ENCODE assay signal across 1 cellular context in the genomic region with DNA sequence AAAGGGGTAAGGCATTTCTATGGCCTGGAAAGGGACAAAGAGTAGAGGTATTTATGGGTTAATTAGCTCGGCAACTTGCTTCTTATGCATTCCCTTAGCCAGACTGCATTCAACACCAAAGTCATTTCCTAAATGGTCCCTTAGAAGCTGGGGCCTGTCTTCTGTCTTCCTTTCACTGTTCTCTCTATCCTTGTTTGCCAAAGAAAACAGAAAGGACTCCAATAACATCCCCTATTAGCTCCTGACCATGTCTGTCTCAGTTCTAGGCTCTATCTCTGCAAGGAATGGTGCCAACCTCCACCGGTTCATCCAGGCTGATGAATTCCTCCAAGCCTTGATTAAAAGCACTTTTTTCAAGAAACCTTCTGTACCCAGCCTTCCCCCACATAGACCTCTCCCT.
TF ChIP-seq lines count a peak whose summit lies in the region.

No MANE protein-coding gene starts in this region.

TF ChIP-seq in GM23338, 12 proteins besides CTCF, POLR2A, EP300 and RAD21 (continued from another document):
- TF ChIP-seq, protein P1, sequence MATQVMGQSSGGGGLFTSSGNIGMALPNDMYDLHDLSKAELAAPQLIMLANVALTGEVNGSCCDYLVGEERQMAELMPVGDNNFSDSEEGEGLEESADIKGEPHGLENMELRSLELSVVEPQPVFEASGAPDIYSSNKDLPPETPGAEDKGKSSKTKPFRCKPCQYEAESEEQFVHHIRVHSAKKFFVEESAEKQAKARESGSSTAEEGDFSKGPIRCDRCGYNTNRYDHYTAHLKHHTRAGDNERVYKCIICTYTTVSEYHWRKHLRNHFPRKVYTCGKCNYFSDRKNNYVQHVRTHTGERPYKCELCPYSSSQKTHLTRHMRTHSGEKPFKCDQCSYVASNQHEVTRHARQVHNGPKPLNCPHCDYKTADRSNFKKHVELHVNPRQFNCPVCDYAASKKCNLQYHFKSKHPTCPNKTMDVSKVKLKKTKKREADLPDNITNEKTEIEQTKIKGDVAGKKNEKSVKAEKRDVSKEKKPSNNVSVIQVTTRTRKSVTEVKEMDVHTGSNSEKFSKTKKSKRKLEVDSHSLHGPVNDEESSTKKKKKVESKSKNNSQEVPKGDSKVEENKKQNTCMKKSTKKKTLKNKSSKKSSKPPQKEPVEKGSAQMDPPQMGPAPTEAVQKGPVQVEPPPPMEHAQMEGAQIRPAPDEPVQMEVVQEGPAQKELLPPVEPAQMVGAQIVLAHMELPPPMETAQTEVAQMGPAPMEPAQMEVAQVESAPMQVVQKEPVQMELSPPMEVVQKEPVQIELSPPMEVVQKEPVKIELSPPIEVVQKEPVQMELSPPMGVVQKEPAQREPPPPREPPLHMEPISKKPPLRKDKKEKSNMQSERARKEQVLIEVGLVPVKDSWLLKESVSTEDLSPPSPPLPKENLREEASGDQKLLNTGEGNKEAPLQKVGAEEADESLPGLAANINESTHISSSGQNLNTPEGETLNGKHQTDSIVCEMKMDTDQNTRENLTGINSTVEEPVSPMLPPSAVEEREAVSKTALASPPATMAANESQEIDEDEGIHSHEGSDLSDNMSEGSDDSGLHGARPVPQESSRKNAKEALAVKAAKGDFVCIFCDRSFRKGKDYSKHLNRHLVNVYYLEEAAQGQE (IDR thresholded peaks at IDR 0.05; ENCODE audit: unreplicated experiment), result no peak
- TF ChIP-seq, protein P2, sequence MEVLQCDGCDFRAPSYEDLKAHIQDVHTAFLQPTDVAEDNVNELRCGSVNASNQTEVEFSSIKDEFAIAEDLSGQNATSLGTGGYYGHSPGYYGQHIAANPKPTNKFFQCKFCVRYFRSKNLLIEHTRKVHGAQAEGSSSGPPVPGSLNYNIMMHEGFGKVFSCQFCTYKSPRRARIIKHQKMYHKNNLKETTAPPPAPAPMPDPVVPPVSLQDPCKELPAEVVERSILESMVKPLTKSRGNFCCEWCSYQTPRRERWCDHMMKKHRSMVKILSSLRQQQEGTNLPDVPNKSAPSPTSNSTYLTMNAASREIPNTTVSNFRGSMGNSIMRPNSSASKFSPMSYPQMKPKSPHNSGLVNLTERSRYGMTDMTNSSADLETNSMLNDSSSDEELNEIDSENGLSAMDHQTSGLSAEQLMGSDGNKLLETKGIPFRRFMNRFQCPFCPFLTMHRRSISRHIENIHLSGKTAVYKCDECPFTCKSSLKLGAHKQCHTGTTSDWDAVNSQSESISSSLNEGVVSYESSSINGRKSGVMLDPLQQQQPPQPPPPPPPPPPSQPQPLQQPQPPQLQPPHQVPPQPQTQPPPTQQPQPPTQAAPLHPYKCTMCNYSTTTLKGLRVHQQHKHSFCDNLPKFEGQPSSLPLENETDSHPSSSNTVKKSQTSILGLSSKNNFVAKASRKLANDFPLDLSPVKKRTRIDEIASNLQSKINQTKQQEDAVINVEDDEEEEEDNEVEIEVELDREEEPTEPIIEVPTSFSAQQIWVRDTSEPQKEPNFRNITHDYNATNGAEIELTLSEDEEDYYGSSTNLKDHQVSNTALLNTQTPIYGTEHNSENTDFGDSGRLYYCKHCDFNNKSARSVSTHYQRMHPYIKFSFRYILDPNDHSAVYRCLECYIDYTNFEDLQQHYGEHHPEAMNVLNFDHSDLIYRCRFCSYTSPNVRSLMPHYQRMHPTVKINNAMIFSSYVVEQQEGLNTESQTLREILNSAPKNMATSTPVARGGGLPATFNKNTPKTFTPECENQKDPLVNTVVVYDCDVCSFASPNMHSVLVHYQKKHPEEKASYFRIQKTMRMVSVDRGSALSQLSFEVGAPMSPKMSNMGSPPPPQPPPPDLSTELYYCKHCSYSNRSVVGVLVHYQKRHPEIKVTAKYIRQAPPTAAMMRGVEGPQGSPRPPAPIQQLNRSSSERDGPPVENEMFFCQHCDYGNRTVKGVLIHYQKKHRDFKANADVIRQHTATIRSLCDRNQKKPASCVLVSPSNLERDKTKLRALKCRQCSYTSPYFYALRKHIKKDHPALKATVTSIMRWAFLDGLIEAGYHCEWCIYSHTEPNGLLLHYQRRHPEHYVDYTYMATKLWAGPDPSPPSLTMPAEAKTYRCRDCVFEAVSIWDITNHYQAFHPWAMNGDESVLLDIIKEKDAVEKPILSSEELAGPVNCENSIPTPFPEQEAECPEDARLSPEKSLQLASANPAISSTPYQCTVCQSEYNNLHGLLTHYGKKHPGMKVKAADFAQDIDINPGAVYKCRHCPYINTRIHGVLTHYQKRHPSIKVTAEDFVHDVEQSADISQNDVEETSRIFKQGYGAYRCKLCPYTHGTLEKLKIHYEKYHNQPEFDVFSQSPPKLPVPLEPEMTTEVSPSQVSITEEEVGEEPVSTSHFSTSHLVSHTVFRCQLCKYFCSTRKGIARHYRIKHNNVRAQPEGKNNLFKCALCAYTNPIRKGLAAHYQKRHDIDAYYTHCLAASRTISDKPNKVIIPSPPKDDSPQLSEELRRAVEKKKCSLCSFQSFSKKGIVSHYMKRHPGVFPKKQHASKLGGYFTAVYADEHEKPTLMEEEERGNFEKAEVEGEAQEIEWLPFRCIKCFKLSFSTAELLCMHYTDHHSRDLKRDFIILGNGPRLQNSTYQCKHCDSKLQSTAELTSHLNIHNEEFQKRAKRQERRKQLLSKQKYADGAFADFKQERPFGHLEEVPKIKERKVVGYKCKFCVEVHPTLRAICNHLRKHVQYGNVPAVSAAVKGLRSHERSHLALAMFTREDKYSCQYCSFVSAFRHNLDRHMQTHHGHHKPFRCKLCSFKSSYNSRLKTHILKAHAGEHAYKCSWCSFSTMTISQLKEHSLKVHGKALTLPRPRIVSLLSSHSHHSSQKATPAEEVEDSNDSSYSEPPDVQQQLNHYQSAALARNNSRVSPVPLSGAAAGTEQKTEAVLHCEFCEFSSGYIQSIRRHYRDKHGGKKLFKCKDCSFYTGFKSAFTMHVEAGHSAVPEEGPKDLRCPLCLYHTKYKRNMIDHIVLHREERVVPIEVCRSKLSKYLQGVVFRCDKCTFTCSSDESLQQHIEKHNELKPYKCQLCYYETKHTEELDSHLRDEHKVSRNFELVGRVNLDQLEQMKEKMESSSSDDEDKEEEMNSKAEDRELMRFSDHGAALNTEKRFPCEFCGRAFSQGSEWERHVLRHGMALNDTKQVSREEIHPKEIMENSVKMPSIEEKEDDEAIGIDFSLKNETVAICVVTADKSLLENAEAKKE (CRISPR knock-in tag; IDR thresholded peaks at IDR 0.05), result no peak
- no peak for TF ChIP-seq STAT1 (IDR thresholded peaks at IDR 0.05; ENCODE audit: unreplicated experiment)
- no peak for TF ChIP-seq NANOG (IDR thresholded peaks at IDR 0.05; ENCODE audit: borderline replicate concordance)
- no peak for TF ChIP-seq POLR2AphosphoS5 (IDR thresholded peaks at IDR 0.05; ENCODE audit: low read depth)
- TF ChIP-seq CREB1 (CRISPR knock-in tag; IDR thresholded peaks at IDR 0.05; ENCODE audit: low read depth), result no peak
